8 cellular contexts compared by ENCODE assay signal in the genomic region with DNA sequence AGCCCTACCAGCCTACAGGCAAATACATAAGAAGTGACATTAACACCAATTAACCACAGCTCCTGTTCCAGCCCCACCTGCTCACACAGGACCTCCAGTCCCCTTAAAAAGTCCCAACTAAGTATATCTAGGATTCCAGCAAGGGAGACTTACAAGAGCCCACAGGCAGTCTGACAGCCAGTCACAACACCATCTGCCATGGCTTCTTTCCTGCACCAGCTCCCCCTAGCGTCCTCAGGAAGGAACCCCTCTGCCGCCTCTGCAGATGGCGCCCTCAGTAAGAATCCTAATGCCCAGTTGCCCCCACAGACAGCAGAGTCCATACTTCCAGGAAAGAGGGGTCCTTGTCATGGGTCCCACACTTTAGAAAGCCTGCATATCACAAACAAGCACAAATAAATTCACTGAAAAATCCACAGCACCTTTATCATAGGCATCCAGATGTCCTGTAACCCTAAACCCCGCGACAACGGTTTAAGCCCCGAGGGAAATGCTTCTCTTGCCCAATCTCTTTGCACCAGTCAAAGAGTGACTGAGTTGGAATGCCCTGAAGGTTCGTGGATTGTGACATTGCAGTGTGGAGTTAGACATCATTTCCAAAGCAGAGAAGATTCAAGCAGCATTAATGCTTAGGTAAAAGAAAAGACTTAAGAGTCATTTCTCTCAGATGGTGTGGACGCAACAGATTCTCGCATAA.
DNase-seq lines count a peak whose midpoint lies in the region; ATAC-seq, FAIRE-seq and TF ChIP-seq lines count a peak whose summit lies in the region.

No MANE protein-coding gene starts in this region.

- ATAC-seq in foreskin keratinocyte, result peak; percentile 60
- ATAC-seq in GM19467 (IDR thresholded peaks at IDR 0.05; ENCODE audit: unreplicated experiment), result no peak

- DNase-seq in Ammon's horn (ENCODE audit: low spot score), result peak; percentile 40
- DNase-seq in GM19239 (ENCODE audit: insufficient read length, low spot score), result no peak
- DNase-seq in SK-MEL-5 (ENCODE audit: low read depth, low spot score), result peak; percentile 63
- DNase-seq in foreskin keratinocyte, result no peak
- no peak for DNase-seq in putamen (ENCODE audit: low spot score)
- no peak for DNase-seq in hippocampal formation (lab: John Stamatoyannopoulos, UW)
- no peak for DNase-seq in activated gamma-delta T cell (lab: John Stamatoyannopoulos, UW)

- no peaks in the 10 kb centered on the region for H3K27me3 ChIP-seq in foreskin keratinocyte

- peak; percentile 69 for TF ChIP-seq CTCF in foreskin keratinocyte (conservative IDR thresholded peaks at IDR 0.05)

- in situ Hi-C loops in SK-MEL-5 (cut with HindIII; ENCODE audit: low pct_unique_long_range_greater_than_20kb, low sequenced_read_pairs), result no loop called here

- peaks cover 22% of the 10 kb centered on the region for H3K4me1 ChIP-seq in foreskin keratinocyte

- peak; percentile 56 for FAIRE-seq in GM19239 (lab: Jason Lieb, UNC)

- no peak overlapping the region for H3K27ac ChIP-seq in foreskin keratinocyte

Comparison
In these comparisons a context has a peak if more than half of its experiments do, and no peak if none do; other contexts are left out.
1. DNase-seq: peak in Ammon's horn (single experiment) and SK-MEL-5 (single experiment); none in GM19239 (single experiment), foreskin keratinocyte (0 of 2), putamen (single experiment), hippocampal formation (0 of 2) and activated gamma-delta T cell (single experiment).